In genomic region chr2:241229563-241230401, GRCh38 we compare ENCODE assay signal across 11 cellular contexts.
"Had no signal": no experiment of that assay in that cellular context is flagged by ENCODE, and none has a peak within 500 bp of the region (broad histone marks: within the 10 kb centered on the region; RNA-seq: fewer than 3 reads in every experiment).

No MANE protein-coding gene starts in this region.

- H3K4me3 Mint-ChIP-seq: activated CD4-positive, alpha-beta T cell treated with anti-CD3 and anti-CD28 coated beads for 36 hours; activated CD8-positive, alpha-beta T cell treated with anti-CD3 and anti-CD28 coated beads for 36 hours; endodermal cell; mesothelial cell of epicardium; stimulated activated effector memory CD8-positive, alpha-beta T cell treated with anti-CD3 and anti-CD28 coated beads, Interleukin-12 subunit alpha, Interleukin-12 subunit beta, amount 100 ng/mL, for 72 hours had no signal

- H3K27ac Mint-ChIP-seq: activated CD4-positive, alpha-beta T cell treated with anti-CD3 and anti-CD28 coated beads for 36 hours; activated CD8-positive, alpha-beta T cell treated with anti-CD3 and anti-CD28 coated beads for 36 hours; mesothelial cell of epicardium; stimulated activated effector memory CD8-positive, alpha-beta T cell treated with anti-CD3 and anti-CD28 coated beads, Interleukin-12 subunit alpha, Interleukin-12 subunit beta, amount 100 ng/mL, for 72 hours had no signal

- H3K27me3 ChIP-seq: body of pancreas, transverse colon had no signal

- H3K4me3 ChIP-seq: body of pancreas, skin epidermis, transverse colon had no signal

- H3K27me3 Mint-ChIP-seq: activated CD4-positive, alpha-beta T cell treated with anti-CD3 and anti-CD28 coated beads for 36 hours; activated CD8-positive, alpha-beta T cell treated with anti-CD3 and anti-CD28 coated beads for 36 hours had no signal

- H3K9me3 Mint-ChIP-seq: activated CD8-positive, alpha-beta T cell treated with anti-CD3 and anti-CD28 coated beads for 36 hours; endodermal cell; mesothelial cell of epicardium; stimulated activated effector memory CD8-positive, alpha-beta T cell treated with anti-CD3 and anti-CD28 coated beads, Interleukin-12 subunit alpha, Interleukin-12 subunit beta, amount 100 ng/mL, for 72 hours had no signal

- H3K4me1 ChIP-seq: transverse colon had no signal

- ATAC-seq: activated CD4-positive, alpha-beta T cell treated with anti-CD3 and anti-CD28 coated beads for 36 hours; activated CD8-positive, alpha-beta T cell treated with anti-CD3 and anti-CD28 coated beads for 36 hours; body of pancreas; stimulated activated effector memory CD8-positive, alpha-beta T cell treated with anti-CD3 and anti-CD28 coated beads, Interleukin-12 subunit alpha, Interleukin-12 subunit beta, amount 100 ng/mL, for 72 hours had no signal

- H3K27ac ChIP-seq: skin epidermis, transverse colon had no signal

- DNase-seq: activated CD4-positive, alpha-beta T cell treated with anti-CD3 and anti-CD28 coated beads for 36 hours; activated CD8-positive, alpha-beta memory T cell treated with anti-CD3 and anti-CD28 coated beads, Interleukin-2, amount 50 U/mL, for 4 hours; activated CD8-positive, alpha-beta T cell treated with anti-CD3 and anti-CD28 coated beads for 36 hours; endodermal cell; glutamatergic neuron; T-helper 9 cell; transverse colon had no signal

- H3K9me3 ChIP-seq: body of pancreas, transverse colon had no signal

- H3K4me1 Mint-ChIP-seq: activated CD4-positive, alpha-beta T cell treated with anti-CD3 and anti-CD28 coated beads for 36 hours; endodermal cell had no signal
